Comparison of ENCODE assay signal across 18 cellular contexts in the genomic region with DNA sequence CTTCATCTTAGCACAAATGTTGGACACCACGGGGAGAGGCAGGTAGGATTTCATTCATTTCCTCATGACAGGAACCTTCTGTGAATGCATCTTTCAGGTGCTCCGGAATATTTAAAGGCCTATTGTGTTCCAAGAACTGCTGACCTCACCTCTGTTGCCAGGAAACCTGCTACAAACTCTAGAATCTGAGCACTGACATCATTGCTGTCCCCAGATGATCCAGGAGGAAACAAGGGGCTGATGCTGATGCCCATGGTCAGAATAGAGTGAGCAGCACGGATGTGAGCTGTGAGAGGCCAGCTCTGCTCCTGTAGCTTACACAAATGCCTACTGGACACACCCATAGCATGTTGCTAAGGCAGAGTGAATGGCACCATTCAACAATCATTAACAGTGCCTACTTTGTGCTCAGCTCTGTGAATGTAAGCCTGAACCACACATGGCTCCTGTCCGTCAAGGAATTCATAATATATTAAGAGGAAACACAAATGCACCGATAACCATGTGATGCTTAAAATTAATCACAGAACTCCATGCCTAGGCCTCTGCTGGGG.
"Had no signal": no experiment of that assay in that cellular context is flagged by ENCODE, and none has a peak within 500 bp of the region (broad histone marks: within the 10 kb centered on the region; RNA-seq: fewer than 3 reads in every experiment).

No MANE protein-coding gene starts in this region.

- ATAC-seq: activated CD8-positive, alpha-beta T cell treated with anti-CD3 and anti-CD28 coated beads for 36 hours; activated naive CD4-positive, alpha-beta T cell treated with anti-CD3 and anti-CD28 coated beads, Interleukin-2, amount 50 U/mL, for 72 hours; activated T-cell treated with anti-CD3 and anti-CD28 coated beads, Interleukin-2, amount 50 U/mL, for 72 hours; left colon; natural killer cell; upper lobe of right lung had no signal

- DNase-seq: activated B cell treated with CpG ODN at 0.5 μM for 24 hours; activated CD4-positive, alpha-beta T cell treated with anti-CD3 and anti-CD28 coated beads for 48 hours; activated CD8-positive, alpha-beta T cell treated with anti-CD3 and anti-CD28 coated beads for 36 hours; activated gamma-delta T cell; activated T-cell treated with anti-CD3 and anti-CD28 coated beads, Interleukin-2, amount 50 U/mL, for 72 hours; central memory CD4-positive, alpha-beta T cell; colonic mucosa; esophagus squamous epithelium; glutamatergic neuron; left colon; mammary epithelial cell; natural killer cell; nucleus accumbens; small intestine; upper lobe of right lung had no signal

- FAIRE-seq: endothelial cell of umbilical vein, small intestine had no signal

- H3K27ac ChIP-seq: colonic mucosa, esophagus squamous epithelium, right atrium auricular region, upper lobe of right lung had no signal

- H3K36me3 ChIP-seq: colonic mucosa, esophagus squamous epithelium, right atrium auricular region, upper lobe of right lung had no signal

- H3K4me3 ChIP-seq: colonic mucosa, esophagus squamous epithelium, right atrium auricular region, upper lobe of right lung had no signal

- H3K4me1 ChIP-seq: colonic mucosa, esophagus squamous epithelium, right atrium auricular region, upper lobe of right lung had no signal

- H3K27me3 ChIP-seq: colonic mucosa, esophagus squamous epithelium, right atrium auricular region, upper lobe of right lung had no signal

- H3K9me3 ChIP-seq: colonic mucosa, esophagus squamous epithelium, right atrium auricular region, upper lobe of right lung had no signal
